ENCODE assay signal across 18 cellular contexts in genomic region chr2:151767536-151767935, GRCh38. TPM values are rescaled to one million over a fixed set of nuclear protein-coding genes. Genes with fewer than 3 reads are reported as not detected.
A peak's percentile ranks its signal among the peaks of the same experiment; 100 is the strongest.
DNase-seq lines count a peak whose midpoint lies in the region; ATAC-seq and TF ChIP-seq lines count a peak whose summit lies in the region.
"Had no signal": no experiment of that assay in that cellular context is flagged by ENCODE, and none has a peak within 500 bp of the region (broad histone marks: within the 10 kb centered on the region; RNA-seq: fewer than 3 reads in every experiment).

No MANE protein-coding gene starts in this region.

- H3K36me3 ChIP-seq in IMR-90 (ENCODE audit: control insufficient read depth, insufficient read depth, low read length) (no peaks in the 10 kb centered on the region), neural progenitor cell (no peaks in the 10 kb centered on the region), hepatocyte (replicated peaks; ENCODE audit: insufficient read depth, low read depth) (no peaks in the 10 kb centered on the region)
- H3K36me3 ChIP-seq: brain microvascular endothelial cell, SJSA1, suprapubic skin had no signal

- no peaks in the 10 kb centered on the region for H3K27me3 Mint-ChIP-seq in neural progenitor cell (ENCODE audit: insufficient read depth, low read depth)
- H3K27me3 Mint-ChIP-seq: activated naive CD8-positive, alpha-beta T cell treated with anti-CD3 and anti-CD28 coated beads for 36 hours; CD4-positive, alpha-beta memory T cell had no signal

- H3K4me2 ChIP-seq in IMR-90 (ENCODE audit: low read depth, low read length) (no peak overlapping the region), neural progenitor cell (no peak overlapping the region), hepatocyte (no peak overlapping the region)

- H3K23ac ChIP-seq in IMR-90 (ENCODE audit: low read depth, low read length), result no peak overlapping the region

- no peak overlapping the region for H2BK15ac ChIP-seq in IMR-90 (ENCODE audit: low read depth, low read length)

- no peak overlapping the region for H2BK120ac ChIP-seq in IMR-90 (ENCODE audit: low read depth, low read length)

- no peak overlapping the region for H4K91ac ChIP-seq in IMR-90 (ENCODE audit: insufficient read depth, low read depth, low read length)

- H3K4me1 ChIP-seq in IMR-90 (ENCODE audit: control insufficient read depth, insufficient read depth, low read length) (peaks cover 4% of the 10 kb centered on the region), neural progenitor cell (peaks cover 15% of the 10 kb centered on the region), hepatocyte (ENCODE audit: insufficient read depth) (no peaks in the 10 kb centered on the region)
- H3K4me1 ChIP-seq: SJSA1, suprapubic skin had no signal

- H3K4ac ChIP-seq in IMR-90 (ENCODE audit: low read depth, low read length), result no peak overlapping the region

- WGBS in IMR-90 (ENCODE audit: extremely low coverage in 2 of 2, insufficient read length in 1 of 2), 2 experiments, result 0% methylated on average over 1 of the region's 2 CpGs; no CpG with 5 or more reads in 1 of the 2 experiments
- WGBS in hepatocyte (ENCODE audit: low lambda C conversion rate, missing lambda C conversion rate), result 74% methylated on average over 2 of the region's 2 CpGs

- H4K8ac ChIP-seq in IMR-90 (ENCODE audit: low read depth in 2 of 2, low read length in 2 of 2), result no peak overlapping the region

- no peak overlapping the region for H2AK5ac ChIP-seq in IMR-90 (ENCODE audit: low read depth, low read length)

- H2AK9ac ChIP-seq in IMR-90 (replicated peaks; ENCODE audit: low read depth, low read length, poor library complexity), result no peak overlapping the region

- no peak overlapping the region for H3K18ac ChIP-seq in IMR-90 (ENCODE audit: low read depth, low read length)

- no TSS peak for BruUV-seq in IMR-90 (replicated peaks; lab: Mats Ljungman, UMichigan)

- H3K9ac ChIP-seq in IMR-90 (ENCODE audit: low read depth, low read length), result no peak overlapping the region
- H3K9ac ChIP-seq in neural progenitor cell, result no peak overlapping the region

- intact Hi-C loops in IMR-90 (cut with micrococcal nuclease), result loop anchor here (5.0 kb wide), 1 partner anchor 1525 kb away; no protein-coding TSS in a partner anchor

- no peak overlapping the region for H3K4me3 ChIP-seq in IMR-90 (ENCODE audit: insufficient read depth, low read depth, low read length)
- no peak overlapping the region for H3K4me3 ChIP-seq in neural progenitor cell
- H3K4me3 ChIP-seq in hepatocyte, result no peak overlapping the region
- H3K4me3 ChIP-seq: coronary artery, lung, SJSA1, suprapubic skin had no signal

- TF ChIP-seq CTCF in IMR-90 (conservative IDR thresholded peaks at IDR 0.05; ENCODE audit: low read depth, low read length), result no peak
- TF ChIP-seq CTCF in VCaP (conservative IDR thresholded peaks at IDR 0.05), result no peak
- no peak for TF ChIP-seq CTCF in neural progenitor cell (IDR thresholded peaks at IDR 0.05)
- no peak for TF ChIP-seq CTCF in hepatocyte (IDR thresholded peaks at IDR 0.05; ENCODE audit: poor library complexity)

- POLR2A ChIA-PET in IMR-90 (lab: Charles Lee; ENCODE audit: unreplicated experiment), result no interaction called here

- TF ChIP-seq RAD21 in IMR-90 (IDR thresholded peaks at IDR 0.05; ENCODE audit: low read length), result no peak

- H3K79me1 ChIP-seq in IMR-90 (ENCODE audit: low read depth in 1 of 2, low read length in 2 of 2), result no peaks in the 10 kb centered on the region

- no peak overlapping the region for H3K27ac Mint-ChIP-seq in neural progenitor cell
- H3K27ac Mint-ChIP-seq: activated naive CD8-positive, alpha-beta T cell treated with anti-CD3 and anti-CD28 coated beads for 36 hours; activated T-helper 1 cell treated with anti-CD3 and anti-CD28 coated beads, Interleukin-12 subunit alpha, Interleukin-12 subunit beta, Interleukin-2, Interleukin-4 antibody, amounts not matched to agents 30 ng/mL and 10 ng/mL and 1 ng/mL, durations not matched to agents 14 hours and 24 hours and 36 hours had no signal

- H3K14ac ChIP-seq in IMR-90 (replicated peaks; ENCODE audit: low read depth, low read length), result no peak overlapping the region

- peaks cover 8% of the 10 kb centered on the region for H3K36me3 Mint-ChIP-seq in neural progenitor cell

- H2AFZ ChIP-seq in IMR-90 (replicated peaks; ENCODE audit: low read length, poor library complexity) (no peak overlapping the region), neural progenitor cell (replicated peaks) (no peak overlapping the region), hepatocyte (no peak overlapping the region)

- H3K27ac ChIP-seq in IMR-90 (ENCODE audit: insufficient read depth, low read length) (no peak overlapping the region), VCaP (peak overlapping the region; percentile 86), neural progenitor cell (no peak overlapping the region), hepatocyte (no peak overlapping the region)
- H3K27ac ChIP-seq: brain microvascular endothelial cell, coronary artery, SJSA1, suprapubic skin had no signal

- H3K79me2 ChIP-seq in neural progenitor cell (ENCODE audit: low read depth) (no peaks in the 10 kb centered on the region), hepatocyte (no peaks in the 10 kb centered on the region)

- no peak overlapping the region for H3K56ac ChIP-seq in IMR-90 (ENCODE audit: extremely low read depth, insufficient read depth, low read length)

- H3K9me3 Mint-ChIP-seq in neural progenitor cell, result peaks cover 2% of the 10 kb centered on the region
- H3K9me3 Mint-ChIP-seq: activated T-helper 1 cell treated with anti-CD3 and anti-CD28 coated beads, Interleukin-12 subunit alpha, Interleukin-12 subunit beta, Interleukin-2, Interleukin-4 antibody, amounts not matched to agents 30 ng/mL and 10 ng/mL and 1 ng/mL, durations not matched to agents 14 hours and 24 hours and 36 hours had no signal

- CTCF ChIA-PET in IMR-90 (lab: Yijun Ruan, JAX), result no interaction called here

- in situ Hi-C loops in IMR-90 (cut with MboI; ENCODE audit: low sequenced_read_pairs), result no loop called here

- dilution Hi-C loops in IMR-90 (cut with HindIII; ENCODE audit: low sequenced_read_pairs, unreplicated experiment), result no loop called here

- H3K4me3 Mint-ChIP-seq in neural progenitor cell, result no peak overlapping the region
- H3K4me3 Mint-ChIP-seq: activated naive CD8-positive, alpha-beta T cell treated with anti-CD3 and anti-CD28 coated beads for 36 hours; activated T-helper 1 cell treated with anti-CD3 and anti-CD28 coated beads, Interleukin-12 subunit alpha, Interleukin-12 subunit beta, Interleukin-2, Interleukin-4 antibody, amounts not matched to agents 30 ng/mL and 10 ng/mL and 1 ng/mL, durations not matched to agents 14 hours and 24 hours and 36 hours; CD4-positive, alpha-beta memory T cell had no signal

- DNase-seq in AG08395 (ENCODE audit: low spot score) (peak; percentile 31), IMR-90 (peak; percentile 15), neural progenitor cell (ENCODE audit: low spot score) (peak; percentile 20), hepatocyte (ENCODE audit: low spot score) (no peak), cerebellum (ENCODE audit: low spot score) (no peak)
- no peak for DNase-seq in stimulated activated CD4-positive, alpha-beta T cell treated with anti-CD3 and anti-CD28 coated beads, Interleukin-1b, Interleukin-23, amount 100 ng/mL, for 48 hours
- DNase-seq: activated naive CD8-positive, alpha-beta T cell treated with anti-CD3 and anti-CD28 coated beads for 36 hours; brain microvascular endothelial cell; CD4-positive, alpha-beta memory T cell; GOT3; NCI-H1417 treated with DMSO at 0.1 percent for 48 hours had no signal

- H3F3A ChIP-seq in neural progenitor cell (ENCODE audit: low read depth), result no peaks in the 10 kb centered on the region

- ATAC-seq in IMR-90 (ENCODE audit: low read depth) (no peak), HG03521 (IDR thresholded peaks at IDR 0.05; ENCODE audit: unreplicated experiment) (no peak)

- H3K9me1 ChIP-seq in IMR-90 (ENCODE audit: insufficient read depth, low read length), result peaks cover 7% of the 10 kb centered on the region

- H3K9me2 ChIP-seq in hepatocyte (replicated peaks; ENCODE audit: insufficient read depth), result no peaks in the 10 kb centered on the region

- no peak for TF ChIP-seq POLR2A in IMR-90 (IDR thresholded peaks at IDR 0.05; ENCODE audit: low read depth, low read length)

- H4K20me1 ChIP-seq in IMR-90 (ENCODE audit: insufficient read depth, low read length) (no peaks in the 10 kb centered on the region), neural progenitor cell (ENCODE audit: low read depth) (no peaks in the 10 kb centered on the region), hepatocyte (ENCODE audit: insufficient read depth, poor library complexity, severe bottlenecking) (no peaks in the 10 kb centered on the region)

- H3K27me3 ChIP-seq in IMR-90 (ENCODE audit: control insufficient read depth, insufficient read depth, low read length) (no peaks in the 10 kb centered on the region), neural progenitor cell (no peaks in the 10 kb centered on the region), hepatocyte (no peaks in the 10 kb centered on the region)
- H3K27me3 ChIP-seq: brain microvascular endothelial cell, SJSA1, suprapubic skin had no signal

- H3K4me1 Mint-ChIP-seq in neural progenitor cell, result peaks cover 25% of the 10 kb centered on the region

- H3K9me3 ChIP-seq in IMR-90 (ENCODE audit: control insufficient read depth, insufficient read depth, low read length), result no peaks in the 10 kb centered on the region
- H3K9me3 ChIP-seq in neural progenitor cell (ENCODE audit: low read depth), result no peaks in the 10 kb centered on the region
- H3K9me3 ChIP-seq in hepatocyte (ENCODE audit: low read depth), result no peaks in the 10 kb centered on the region
- H3K9me3 ChIP-seq: SJSA1, suprapubic skin had no signal

- no peak overlapping the region for H4K5ac ChIP-seq in IMR-90 (ENCODE audit: low read depth, low read length)

- no peak overlapping the region for H2BK5ac ChIP-seq in IMR-90 (ENCODE audit: low read depth, low read length, poor library complexity, severe bottlenecking)

- H2BK20ac ChIP-seq in IMR-90 (ENCODE audit: low read depth, low read length), result no peak overlapping the region

TF ChIP-seq in IMR-90, 13 proteins besides CTCF, POLR2A, EP300 and RAD21 (continues in another document):
- TF ChIP-seq NFE2L2 (IDR thresholded peaks at IDR 0.05; ENCODE audit: low read depth, low read length), result no peak
- no peak for TF ChIP-seq FOS (IDR thresholded peaks at IDR 0.05; ENCODE audit: low read depth, low read length)

RNA-seq across cellular contexts. Expression of gene NEB, which starts 33.3 kb away (rescaled TPM):
- total RNA-seq in IMR-90 (2012; rRNA removed) (under 0.01 TPM in 2 replicates), neural progenitor cell (ENCODE audit: low replicate concordance) (0.49 and 0.53 TPM in 2 replicates), hepatocyte (2.2 and 3.3 TPM in 2 replicates), cerebellum (3.9 TPM)
- polyA plus RNA-seq in IMR-90 (2012; rRNA removed) (not detected in 2 replicates), hepatocyte (0.75 and 3.4 TPM in 2 replicates)
- polyA plus RNA-seq in IMR-90 (2012; cell fraction: cytosol; rRNA removed), result under 0.01 TPM in 1 of 2 replicates, not detected in the other
- 0.02 TPM in 1 of 2 replicates, not detected in the other for polyA plus RNA-seq in IMR-90 (2012; cell fraction: nucleus; rRNA removed; ENCODE audit: low replicate concordance)

Comparison
In these comparisons a context has a peak if more than half of its experiments do, and no peak if none do; other contexts are left out.
1. DNase-seq: peak in AG08395 (single experiment), IMR-90 (single experiment) and neural progenitor cell (single experiment); none in hepatocyte (single experiment), stimulated activated CD4-positive, alpha-beta T cell treated with anti-CD3 and anti-CD28 coated beads, Interleukin-1b, Interleukin-23, amount 100 ng/mL, for 48 hours (single experiment) and cerebellum (single experiment).